ENCODE assay signal across 8 cellular contexts in the genomic region with DNA sequence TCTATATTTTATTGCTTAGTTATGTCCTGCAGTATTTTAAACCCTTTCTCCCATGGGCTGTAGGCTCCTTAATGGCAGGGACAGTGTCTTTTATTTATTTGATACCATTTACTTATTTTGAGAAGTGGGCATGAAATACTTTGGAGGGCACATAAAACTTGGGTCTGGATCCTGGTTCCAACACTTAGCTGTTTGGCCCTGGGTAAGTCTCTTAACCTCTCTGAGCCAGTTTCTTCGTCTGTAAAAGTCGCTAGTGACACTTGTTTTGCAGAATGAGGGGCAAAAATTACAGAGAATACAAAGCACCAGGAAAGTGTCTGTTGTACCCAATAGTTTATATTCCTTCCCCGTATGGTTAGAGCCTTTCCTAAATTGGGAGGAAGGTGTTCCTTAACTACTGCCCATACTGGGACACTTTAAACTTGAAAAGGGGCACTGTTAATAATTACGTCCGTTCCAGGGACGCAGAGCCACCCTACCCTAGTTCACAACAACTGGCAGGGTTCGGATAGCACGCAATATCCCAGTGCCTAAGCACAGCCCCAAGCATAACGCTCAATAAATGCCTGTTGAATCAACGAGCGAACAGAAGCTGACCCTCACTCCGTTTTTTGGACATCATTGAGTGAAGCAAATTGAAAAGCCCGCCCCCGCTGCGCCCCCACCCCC. TPM values are rescaled to one million over a fixed set of nuclear protein-coding genes. Genes with fewer than 3 reads are reported as not detected.
DNase-seq lines count a peak whose midpoint lies in the region; ATAC-seq and TF ChIP-seq lines count a peak whose summit lies in the region.

No MANE protein-coding gene starts in this region.

- DNase-seq in HAP-1 (ENCODE audit: low spot score in 2 of 2) (no peak), WERI-Rb-1 (no peak), iPS DF 6.9 (ENCODE audit: low read depth, low spot score) (no peak), smooth muscle cell (lab: John Stamatoyannopoulos, UW; ENCODE audit: unreplicated experiment) (no peak), NCI-H226 (no peak)

- H3K4me3 ChIP-seq in HAP-1 (peak overlapping the region; percentile 63), WERI-Rb-1 (ENCODE audit: low read depth, low read length) (peak overlapping the region; percentile 75), iPS DF 6.9 (ENCODE audit: low read length) (peak overlapping the region; percentile 25; the same call in 1 of the 2 replicates), smooth muscle cell (peak overlapping the region; percentile 92)

- ATAC-seq in HG03432 (IDR thresholded peaks at IDR 0.05; ENCODE audit: unreplicated experiment) (no peak), HG03354 (IDR thresholded peaks at IDR 0.05; ENCODE audit: poor library complexity, severe bottlenecking, unreplicated experiment) (no peak), GM21825 (IDR thresholded peaks at IDR 0.05; ENCODE audit: unreplicated experiment) (no peak)

- H3K27me3 ChIP-seq in HAP-1 (ENCODE audit: low read depth), result no peaks in the 10 kb centered on the region
- H3K27me3 ChIP-seq in WERI-Rb-1 (ENCODE audit: insufficient read depth, low read depth, severe bottlenecking), result peaks cover 15% of the 10 kb centered on the region
- no peaks in the 10 kb centered on the region for H3K27me3 ChIP-seq in iPS DF 6.9 (ENCODE audit: control insufficient read depth, insufficient read depth, low read length)
- H3K27me3 ChIP-seq in smooth muscle cell (ENCODE audit: low read depth), result no peaks in the 10 kb centered on the region

- in situ Hi-C loops in HAP-1 (cut with MboI; ENCODE audit: low sequenced_read_pairs), result no loop called here

- H3K4me1 ChIP-seq in HAP-1 (peaks cover 36% of the 10 kb centered on the region), iPS DF 6.9 (ENCODE audit: control insufficient read depth, insufficient read depth, low read length) (peaks cover 6% of the 10 kb centered on the region), smooth muscle cell (ENCODE audit: low read depth) (peaks cover 28% of the 10 kb centered on the region)

- no peak for TF ChIP-seq CTCF in WERI-Rb-1 (IDR thresholded peaks at IDR 0.05; ENCODE audit: low read depth, low read length)
- TF ChIP-seq CTCF in smooth muscle cell (IDR thresholded peaks at IDR 0.05; ENCODE audit: borderline replicate concordance, insufficient read depth, poor library complexity, severe bottlenecking), result no peak

- no peak overlapping the region for H2AFZ ChIP-seq in smooth muscle cell (ENCODE audit: low read depth)

- no peak overlapping the region for H3K9ac ChIP-seq in smooth muscle cell (ENCODE audit: low read depth)

- WGBS in iPS DF 6.9 (ENCODE audit: insufficient coverage, insufficient read length), result no CpG with 5 or more reads among the region's 15 CpGs
- WGBS in smooth muscle cell (ENCODE audit: low lambda C conversion rate), result 5% methylated on average over 12 of the region's 15 CpGs

- peak overlapping the region; percentile 99 for H3K4me2 ChIP-seq in smooth muscle cell

- H3K9me3 ChIP-seq in HAP-1, result no peaks in the 10 kb centered on the region
- H3K9me3 ChIP-seq in WERI-Rb-1 (ENCODE audit: severe bottlenecking), result no peaks in the 10 kb centered on the region
- H3K9me3 ChIP-seq in iPS DF 6.9 (ENCODE audit: control insufficient read depth, insufficient read depth, low read length), result no peaks in the 10 kb centered on the region
- no peaks in the 10 kb centered on the region for H3K9me3 ChIP-seq in smooth muscle cell (replicated peaks; ENCODE audit: low read depth)

- H3K27ac ChIP-seq in WERI-Rb-1 (no peak overlapping the region), iPS DF 6.9 (ENCODE audit: low read length) (no peak overlapping the region), smooth muscle cell (ENCODE audit: low read depth) (no peak overlapping the region)

- H3K36me3 ChIP-seq in HAP-1 (replicated peaks), result no peaks in the 10 kb centered on the region
- H3K36me3 ChIP-seq in WERI-Rb-1, result no peaks in the 10 kb centered on the region
- no peaks in the 10 kb centered on the region for H3K36me3 ChIP-seq in iPS DF 6.9 (ENCODE audit: control insufficient read depth, insufficient read depth, low read length)
- no peaks in the 10 kb centered on the region for H3K36me3 ChIP-seq in smooth muscle cell (ENCODE audit: low read depth)

- H3K79me2 ChIP-seq in smooth muscle cell (ENCODE audit: low read depth), result no peaks in the 10 kb centered on the region

- no peaks in the 10 kb centered on the region for H3F3A ChIP-seq in smooth muscle cell (ENCODE audit: low read depth)

- no peaks in the 10 kb centered on the region for H4K20me1 ChIP-seq in smooth muscle cell (ENCODE audit: low read depth)

RNA-seq across cellular contexts. Expression of gene ARMC12, which starts 6.0 kb away (rescaled TPM):
- total RNA-seq in smooth muscle cell, result 0.18 and 3.5 TPM in 2 replicates
- not detected in 2 replicates for polyA plus RNA-seq in smooth muscle cell

RNA-seq across cellular contexts. Expression of gene FKBP5, which starts 42.2 kb away (rescaled TPM):
- total RNA-seq in smooth muscle cell, result 0.85 TPM in 2 replicates
- 1.6 and 3.8 TPM in 2 replicates for polyA plus RNA-seq in smooth muscle cell

RNA-seq across cellular contexts. Expression of gene CLPSL2, which starts 45.5 kb away (rescaled TPM):
- total RNA-seq in smooth muscle cell, result not detected in 2 replicates
- polyA plus RNA-seq in smooth muscle cell, result 1.9 and 2.0 TPM in 2 replicates

RNA-seq across cellular contexts. Expression of gene CLPSL1, which starts 49.9 kb away (rescaled TPM):
- total RNA-seq in smooth muscle cell, result not detected in 2 replicates
- polyA plus RNA-seq in smooth muscle cell, result not detected in 2 replicates

Comparison
In these comparisons a context has a peak if more than half of its experiments do, and no peak if none do; other contexts are left out.
1. H3K4me3 ChIP-seq: peak in every context shown above with its lines; median percentile 92 in smooth muscle cell; 75 in WERI-Rb-1; 63 in HAP-1; 25 in iPS DF 6.9.